In genomic region chr11:11446967-11447366, GRCh38 we compare ENCODE assay signal across 32 cellular contexts.
"Had no signal": no experiment of that assay in that cellular context is flagged by ENCODE, and none has a peak within 500 bp of the region (broad histone marks: within the 10 kb centered on the region; RNA-seq: fewer than 3 reads in every experiment).

No MANE protein-coding gene starts in this region.

- H3K4me1 Mint-ChIP-seq: activated CD4-positive, alpha-beta T cell treated with anti-CD3 and anti-CD28 coated beads for 36 hours; stimulated activated effector memory CD8-positive, alpha-beta T cell treated with anti-CD3 and anti-CD28 coated beads, Interleukin-12 subunit alpha, Interleukin-12 subunit beta, amount 100 ng/mL, for 72 hours had no signal

- H3K4me3 ChIP-seq: breast epithelium, esophagus squamous epithelium, heart right ventricle, lower lobe of right lung, mucosa of descending colon, prostate gland, skin epidermis, thyroid gland, upper lobe of left lung, vagina had no signal

- H3K27ac ChIP-seq: breast epithelium, epithelial cell of prostate, esophagus squamous epithelium, heart right ventricle, lower lobe of right lung, neutrophil, prostate gland, skin epidermis, thyroid gland, upper lobe of left lung, vagina had no signal

- H3K27me3 ChIP-seq: breast epithelium, esophagus squamous epithelium, heart right ventricle, thyroid gland, upper lobe of left lung, vagina had no signal

- H3K36me3 ChIP-seq: breast epithelium, esophagus squamous epithelium, lower lobe of right lung, neutrophil, prostate gland, thyroid gland, vagina had no signal

- H3K27ac Mint-ChIP-seq: activated CD4-positive, alpha-beta T cell treated with anti-CD3 and anti-CD28 coated beads for 36 hours; activated CD8-positive, alpha-beta memory T cell treated with anti-CD3 and anti-CD28 coated beads, Interleukin-2, amount 10 ng/mL, durations not matched to agents 7 days and 5 days; activated CD8-positive, alpha-beta T cell treated with anti-CD3 and anti-CD28 coated beads, Interleukin-2, amount 10 ng/mL, durations not matched to agents 7 days and 5 days; activated T-helper 2 cell treated with anti-CD3 and anti-CD28 coated beads, Interferon-gamma antibody, Interleukin-2, Interleukin-4, amounts not matched to agents 10 μg/mL and 5 μg/mL and 100 μg/mL, durations not matched to agents 14 hours and 24 hours and 36 hours; natural killer cell treated with Interleukin-12 subunit alpha and Interleukin-12 subunit beta and Interleukin-15 and Interleukin-18, amount 100 ng/mL, for 72 hours; stimulated activated effector memory CD8-positive, alpha-beta T cell treated with anti-CD3 and anti-CD28 coated beads, Interleukin-12 subunit alpha, Interleukin-12 subunit beta, amount 100 ng/mL, for 72 hours; stimulated activated naive CD8-positive, alpha-beta T cell treated with anti-CD3 and anti-CD28 coated beads, Interleukin-15, Interleukin-2, amounts not matched to agents 100 ng/mL and 50 ng/mL, for 24 hours; T-helper 2 cell treated with Interferon-gamma antibody and Interleukin-4, amounts not matched to agents 5 μg/mL and 100 μg/mL, for 36 hours had no signal

- H3K4me3 Mint-ChIP-seq: activated CD4-positive, alpha-beta T cell treated with anti-CD3 and anti-CD28 coated beads for 36 hours; activated CD8-positive, alpha-beta memory T cell treated with anti-CD3 and anti-CD28 coated beads, Interleukin-2, amount 10 ng/mL, durations not matched to agents 7 days and 5 days; activated CD8-positive, alpha-beta T cell treated with anti-CD3 and anti-CD28 coated beads, Interleukin-2, amount 10 ng/mL, durations not matched to agents 7 days and 5 days; natural killer cell treated with Interleukin-12 subunit alpha and Interleukin-12 subunit beta and Interleukin-15 and Interleukin-18, amount 100 ng/mL, for 72 hours; stimulated activated effector memory CD8-positive, alpha-beta T cell treated with anti-CD3 and anti-CD28 coated beads, Interleukin-12 subunit alpha, Interleukin-12 subunit beta, amount 100 ng/mL, for 72 hours; stimulated activated naive CD8-positive, alpha-beta T cell treated with anti-CD3 and anti-CD28 coated beads, Interleukin-15, Interleukin-2, amounts not matched to agents 100 ng/mL and 50 ng/mL, for 24 hours; T-helper 2 cell treated with Interferon-gamma antibody and Interleukin-4, amounts not matched to agents 5 μg/mL and 100 μg/mL, for 36 hours had no signal

- H3K9me3 ChIP-seq: breast epithelium, esophagus squamous epithelium, heart right ventricle, lower lobe of right lung, mucosa of descending colon, neutrophil, prostate gland, thyroid gland, upper lobe of left lung, vagina had no signal

- H3K4me1 ChIP-seq: breast epithelium, prostate gland had no signal

- H3K9me3 Mint-ChIP-seq: activated naive CD4-positive, alpha-beta T cell treated with anti-CD3 and anti-CD28 coated beads, Interleukin-2, amount 50 U/mL, for 72 hours; activated T-helper 2 cell treated with anti-CD3 and anti-CD28 coated beads, Interferon-gamma antibody, Interleukin-2, Interleukin-4, amounts not matched to agents 10 μg/mL and 5 μg/mL and 100 μg/mL, durations not matched to agents 14 hours and 24 hours and 36 hours; natural killer cell treated with Interleukin-12 subunit alpha and Interleukin-12 subunit beta and Interleukin-15 and Interleukin-18, amount 100 ng/mL, for 72 hours; stimulated activated effector memory CD8-positive, alpha-beta T cell treated with anti-CD3 and anti-CD28 coated beads, Interleukin-12 subunit alpha, Interleukin-12 subunit beta, amount 100 ng/mL, for 72 hours; stimulated activated naive CD8-positive, alpha-beta T cell treated with anti-CD3 and anti-CD28 coated beads, Interleukin-15, Interleukin-2, amounts not matched to agents 100 ng/mL and 50 ng/mL, for 24 hours; T-helper 2 cell treated with Interferon-gamma antibody and Interleukin-4, amounts not matched to agents 5 μg/mL and 100 μg/mL, for 36 hours had no signal

- DNase-seq: activated CD4-positive, alpha-beta T cell treated with anti-CD3 and anti-CD28 coated beads for 36 hours; activated CD4-positive, CD25-positive, alpha-beta regulatory T cell; activated CD8-positive, alpha-beta memory T cell treated with anti-CD3 and anti-CD28 coated beads, Interleukin-2, amount 10 ng/mL, durations not matched to agents 7 days and 5 days; activated CD8-positive, alpha-beta T cell treated with anti-CD3 and anti-CD28 coated beads, Interleukin-2, amount 10 ng/mL, durations not matched to agents 7 days and 5 days; activated naive CD4-positive, alpha-beta T cell; activated T-cell treated with anti-CD3 and anti-CD28 coated beads, Interleukin-2, amount 50 U/mL, for 48 hours; central memory CD4-positive, alpha-beta T cell; dermis blood vessel endothelial cell; effector CD4-positive, alpha-beta T cell; esophagus squamous epithelium; foreskin melanocyte; heart right ventricle; kidney glomerular epithelial cell; lower lobe of right lung; mesenchymal stem cell; mucosa of descending colon; retina; stimulated activated CD4-positive, alpha-beta T cell treated with anti-CD3 and anti-CD28 coated beads, Interleukin-4, amount 100 ng/mL, for 24 hours; thyroid gland; upper lobe of left lung had no signal

- H3K27me3 Mint-ChIP-seq: activated CD8-positive, alpha-beta memory T cell treated with anti-CD3 and anti-CD28 coated beads, Interleukin-2, amount 10 ng/mL, durations not matched to agents 7 days and 5 days had no signal

- H3K36me3 Mint-ChIP-seq: activated CD8-positive, alpha-beta memory T cell treated with anti-CD3 and anti-CD28 coated beads, Interleukin-2, amount 10 ng/mL, durations not matched to agents 7 days and 5 days; activated naive CD4-positive, alpha-beta T cell treated with anti-CD3 and anti-CD28 coated beads, Interleukin-2, amount 50 U/mL, for 72 hours; natural killer cell treated with Interleukin-12 subunit alpha and Interleukin-12 subunit beta and Interleukin-15 and Interleukin-18, amount 100 ng/mL, for 72 hours; stimulated activated effector memory CD8-positive, alpha-beta T cell treated with anti-CD3 and anti-CD28 coated beads, Interleukin-12 subunit alpha, Interleukin-12 subunit beta, amount 100 ng/mL, for 72 hours had no signal
